In the genomic region with DNA sequence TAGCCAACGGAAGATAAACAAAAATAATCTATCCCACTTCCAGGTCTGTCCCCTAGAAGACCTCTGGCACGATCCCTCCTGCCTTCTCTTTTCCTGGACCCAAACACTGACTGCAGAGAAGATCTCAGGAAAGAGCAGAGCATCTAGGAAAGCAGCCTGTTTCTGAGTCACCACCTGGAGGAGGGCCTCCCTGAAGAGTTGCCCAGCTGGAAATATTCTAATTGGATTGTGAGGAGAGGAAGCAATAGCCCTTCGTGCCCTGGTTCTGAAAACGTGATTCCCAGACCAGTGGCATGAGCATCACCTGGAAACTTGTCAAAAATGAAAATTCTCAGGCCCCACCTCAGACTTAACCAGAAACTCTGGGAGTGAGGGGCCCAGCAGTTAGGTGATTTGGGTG, we compare ENCODE assay signal across 10 cellular contexts.
DNase-seq lines count a peak whose midpoint lies in the region; ATAC-seq and TF ChIP-seq lines count a peak whose summit lies in the region.
"Had no signal": no experiment of that assay in that cellular context is flagged by ENCODE, and none has a peak within 500 bp of the region (broad histone marks: within the 10 kb centered on the region; RNA-seq: fewer than 3 reads in every experiment).

No MANE protein-coding gene starts in this region.

- intact Hi-C loops in activated CD4-positive, alpha-beta T cell treated with anti-CD3 and anti-CD28 coated beads, Interleukin-2, amount 10 ng/mL, durations not matched to agents 24 days and 14 days (cut with micrococcal nuclease): no loop called here

- 0 out of 2 replicates have a peak overlapping the region, but pooled peaks have one; percentile 32 for H2AFZ ChIP-seq in GM23338
- H2AFZ ChIP-seq in osteoblast (ENCODE audit: low read length): no peak overlapping the region

- H3K27ac Mint-ChIP-seq in GM23338 (no peak overlapping the region), T-cell (no peak overlapping the region)
- no peak overlapping the region for H3K27ac Mint-ChIP-seq in activated CD4-positive, alpha-beta T cell treated with anti-CD3 and anti-CD28 coated beads, Interleukin-2, amount 10 ng/mL, durations not matched to agents 24 days and 14 days
- H3K27ac Mint-ChIP-seq: activated CD8-positive, alpha-beta T cell treated with anti-CD3 and anti-CD28 coated beads for 36 hours; activated naive CD4-positive, alpha-beta T cell treated with anti-CD3 and anti-CD28 coated beads, Interleukin-2, amount 50 U/mL, for 24 hours had no signal

- ATAC-seq in GM23338: peak; percentile 34; the same call in 2 of the 3 replicates
- no peak for ATAC-seq in T-cell (replicated peaks in 1 of 4)
- ATAC-seq: activated CD8-positive, alpha-beta T cell treated with anti-CD3 and anti-CD28 coated beads for 36 hours had no signal

- H3K27me3 Mint-ChIP-seq in GM23338 (ENCODE audit: insufficient read depth, low read depth, poor library complexity) (peaks cover 5% of the 10 kb centered on the region), T-cell (peaks cover 16 to 30% of the 10 kb centered on the region in 2 donors)
- peaks cover 28% of the 10 kb centered on the region for H3K27me3 Mint-ChIP-seq in activated CD4-positive, alpha-beta T cell treated with anti-CD3 and anti-CD28 coated beads, Interleukin-2, amount 10 ng/mL, durations not matched to agents 24 days and 14 days

- H3K4me1 ChIP-seq in GM23338 (ENCODE audit: insufficient read depth): no peaks in the 10 kb centered on the region; the same call in 1 of the 2 replicates
- H3K4me1 ChIP-seq in osteoblast (ENCODE audit: insufficient read depth, low read length): peaks cover 37% of the 10 kb centered on the region

- DNase-seq in GM23338 (ENCODE audit: low spot score) (no peak), NCI-H510A (lab: John Stamatoyannopoulos, UW) (peak; percentile 29), epithelial cell of esophagus (ENCODE audit: low read depth) (peak; percentile 52), osteoblast (ENCODE audit: insufficient read length, low spot score, missing footprints) (peak; percentile 78), NOMO-1 treated with DMSO at 0.1 percent for 48 hours (lab: John Stamatoyannopoulos, UW; ENCODE audit: unreplicated experiment) (no peak), T-cell (no peak), NCI-H1694 treated with DMSO at 0.1 percent for 48 hours (lab: John Stamatoyannopoulos, UW) (no peak)
- no peak for DNase-seq in activated CD4-positive, alpha-beta T cell treated with anti-CD3 and anti-CD28 coated beads, Interleukin-2, amount 10 ng/mL, durations not matched to agents 24 days and 14 days
- DNase-seq: activated CD8-positive, alpha-beta T cell treated with anti-CD3 and anti-CD28 coated beads for 36 hours had no signal

- H3K4me3 Mint-ChIP-seq in GM23338 (no peak overlapping the region), T-cell (no peak overlapping the region)
- H3K4me3 Mint-ChIP-seq in activated CD4-positive, alpha-beta T cell treated with anti-CD3 and anti-CD28 coated beads, Interleukin-2, amount 10 ng/mL, durations not matched to agents 24 days and 14 days: no peak overlapping the region
- H3K4me3 Mint-ChIP-seq: activated CD8-positive, alpha-beta T cell treated with anti-CD3 and anti-CD28 coated beads for 36 hours; activated naive CD4-positive, alpha-beta T cell treated with anti-CD3 and anti-CD28 coated beads, Interleukin-2, amount 50 U/mL, for 24 hours had no signal

- CTCF ChIA-PET in T-cell (lab: Charles Lee): no interaction called here

- H3K4me2 ChIP-seq in GM23338: no peak overlapping the region
- H3K4me2 ChIP-seq in osteoblast (ENCODE audit: insufficient read depth, low read length): peak overlapping the region; percentile 45

- no peaks in the 10 kb centered on the region for H3K79me2 ChIP-seq in GM23338 (replicated peaks; ENCODE audit: insufficient read depth)
- no peaks in the 10 kb centered on the region for H3K79me2 ChIP-seq in osteoblast (ENCODE audit: insufficient read depth, low read length)

- no peaks in the 10 kb centered on the region for H3K9me3 Mint-ChIP-seq in GM23338
- H3K9me3 Mint-ChIP-seq in T-cell: no peaks in the 10 kb centered on the region
- no peaks in the 10 kb centered on the region for H3K9me3 Mint-ChIP-seq in activated CD4-positive, alpha-beta T cell treated with anti-CD3 and anti-CD28 coated beads, Interleukin-2, amount 10 ng/mL, durations not matched to agents 24 days and 14 days
- H3K9me3 Mint-ChIP-seq: activated CD8-positive, alpha-beta T cell treated with anti-CD3 and anti-CD28 coated beads for 36 hours; activated naive CD4-positive, alpha-beta T cell treated with anti-CD3 and anti-CD28 coated beads, Interleukin-2, amount 50 U/mL, for 24 hours had no signal

- H3K4me1 Mint-ChIP-seq in GM23338 (peaks cover 10% of the 10 kb centered on the region), T-cell (no peaks in the 10 kb centered on the region)
- H3K4me1 Mint-ChIP-seq in activated CD4-positive, alpha-beta T cell treated with anti-CD3 and anti-CD28 coated beads, Interleukin-2, amount 10 ng/mL, durations not matched to agents 24 days and 14 days: no peaks in the 10 kb centered on the region
- H3K4me1 Mint-ChIP-seq: activated naive CD4-positive, alpha-beta T cell treated with anti-CD3 and anti-CD28 coated beads, Interleukin-2, amount 50 U/mL, for 24 hours had no signal

- H3K27ac ChIP-seq in GM23338 (ENCODE audit: low read depth): no peak overlapping the region
- H3K27ac ChIP-seq in osteoblast (ENCODE audit: low read depth, low read length): peak overlapping the region; percentile 30

- peaks cover 5% of the 10 kb centered on the region; the same call in 1 of the 2 replicates for H3K9me2 ChIP-seq in GM23338 (ENCODE audit: insufficient read depth)

- H4K20me1 ChIP-seq in GM23338 (replicated peaks; ENCODE audit: insufficient read depth): no peaks in the 10 kb centered on the region
- H4K20me1 ChIP-seq in osteoblast (ENCODE audit: insufficient read depth, low read length): no peaks in the 10 kb centered on the region

- TF ChIP-seq CTCF in GM23338 (conservative IDR thresholded peaks at IDR 0.05; ENCODE audit: low read depth in 2 of 2): no peak
- no peak for TF ChIP-seq CTCF in epithelial cell of esophagus (IDR thresholded peaks at IDR 0.05; ENCODE audit: insufficient read depth, low read depth, low read length, missing control alignments)
- TF ChIP-seq CTCF in osteoblast (IDR thresholded peaks at IDR 0.05; ENCODE audit: extremely low read depth, low read depth, low read length): no peak

- H3K36me3 Mint-ChIP-seq in GM23338 (ENCODE audit: low read depth) (no peaks in the 10 kb centered on the region), T-cell (no peaks in the 10 kb centered on the region)
- H3K36me3 Mint-ChIP-seq in activated CD4-positive, alpha-beta T cell treated with anti-CD3 and anti-CD28 coated beads, Interleukin-2, amount 10 ng/mL, durations not matched to agents 24 days and 14 days (ENCODE audit: low read depth): no peaks in the 10 kb centered on the region
- H3K36me3 Mint-ChIP-seq: activated naive CD4-positive, alpha-beta T cell treated with anti-CD3 and anti-CD28 coated beads, Interleukin-2, amount 50 U/mL, for 24 hours had no signal

- no peaks in the 10 kb centered on the region for H3K9me3 ChIP-seq in osteoblast (ENCODE audit: low read depth, low read length)

- no peaks in the 10 kb centered on the region for H3F3A ChIP-seq in GM23338 (replicated peaks; ENCODE audit: low read depth)

- H3K27me3 ChIP-seq in GM23338 (ENCODE audit: insufficient read depth): no peaks in the 10 kb centered on the region
- no peaks in the 10 kb centered on the region for H3K27me3 ChIP-seq in osteoblast (ENCODE audit: insufficient read depth, low read length)

- no peak overlapping the region for H3K4me3 ChIP-seq in GM23338
- no peak overlapping the region for H3K4me3 ChIP-seq in epithelial cell of esophagus (ENCODE audit: low read length)
- no peak overlapping the region for H3K4me3 ChIP-seq in osteoblast (ENCODE audit: insufficient read depth, low read length)

- POLR2A ChIA-PET in T-cell (lab: Charles Lee): no interaction called here

- H3K36me3 ChIP-seq in GM23338 (ENCODE audit: insufficient read depth) (no peaks in the 10 kb centered on the region), osteoblast (ENCODE audit: insufficient read depth, low read length) (no peaks in the 10 kb centered on the region)

TF ChIP-seq in GM23338, 12 proteins besides CTCF, POLR2A, EP300 and RAD21 (continues in another document):
- TF ChIP-seq EZH2 (IDR thresholded peaks at IDR 0.05; ENCODE audit: low read depth, unreplicated experiment): no peak
- no peak for TF ChIP-seq POLR2AphosphoS5 (IDR thresholded peaks at IDR 0.05; ENCODE audit: low read depth)
- TF ChIP-seq, protein P1, sequence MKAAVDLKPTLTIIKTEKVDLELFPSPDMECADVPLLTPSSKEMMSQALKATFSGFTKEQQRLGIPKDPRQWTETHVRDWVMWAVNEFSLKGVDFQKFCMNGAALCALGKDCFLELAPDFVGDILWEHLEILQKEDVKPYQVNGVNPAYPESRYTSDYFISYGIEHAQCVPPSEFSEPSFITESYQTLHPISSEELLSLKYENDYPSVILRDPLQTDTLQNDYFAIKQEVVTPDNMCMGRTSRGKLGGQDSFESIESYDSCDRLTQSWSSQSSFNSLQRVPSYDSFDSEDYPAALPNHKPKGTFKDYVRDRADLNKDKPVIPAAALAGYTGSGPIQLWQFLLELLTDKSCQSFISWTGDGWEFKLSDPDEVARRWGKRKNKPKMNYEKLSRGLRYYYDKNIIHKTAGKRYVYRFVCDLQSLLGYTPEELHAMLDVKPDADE (IDR thresholded peaks at IDR 0.05): no peak
- TF ChIP-seq ZNF114 (CRISPR knock-in tag; IDR thresholded peaks at IDR 0.05): no peak
- no peak for TF ChIP-seq JUNB (IDR thresholded peaks at IDR 0.05; ENCODE audit: unreplicated experiment)
- no peak for TF ChIP-seq ZNF331 (CRISPR knock-in tag; IDR thresholded peaks at IDR 0.05; ENCODE audit: low read depth)

Comparison
In these comparisons a context has a peak if more than half of its experiments do, and no peak if none do; other contexts are left out.
1. DNase-seq: peak in NCI-H510A (single experiment), epithelial cell of esophagus (single experiment) and osteoblast (single experiment); none in GM23338 (single experiment), NOMO-1 treated with DMSO at 0.1 percent for 48 hours (single experiment), T-cell (0 of 34), activated CD4-positive, alpha-beta T cell treated with anti-CD3 and anti-CD28 coated beads, Interleukin-2, amount 10 ng/mL, durations not matched to agents 24 days and 14 days (single experiment) and NCI-H1694 treated with DMSO at 0.1 percent for 48 hours (single experiment).